In the genomic region with DNA sequence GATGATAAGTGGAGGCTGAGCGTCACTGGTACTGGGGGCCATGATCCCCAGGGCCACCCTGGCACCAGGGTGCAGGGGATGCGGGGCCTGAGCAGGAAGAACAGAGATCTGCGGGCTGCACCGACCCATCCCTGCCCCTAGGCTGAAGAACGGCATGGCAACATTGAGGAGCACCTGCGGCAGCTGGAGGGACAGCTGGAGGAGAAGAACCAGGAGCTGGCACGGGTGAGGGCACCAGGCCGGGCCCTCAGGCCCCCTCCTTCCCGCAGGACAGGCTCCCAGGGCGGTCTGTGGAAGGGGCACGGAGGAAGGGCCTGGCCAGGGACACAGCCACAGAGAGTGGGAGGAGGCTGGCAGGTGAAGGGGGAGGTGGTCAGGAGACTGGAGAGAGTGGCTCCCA, we compare ENCODE assay signal across 20 cellular contexts. TPM values are rescaled to one million over a fixed set of nuclear protein-coding genes. Genes with fewer than 3 reads are reported as not detected.
A peak's percentile ranks its signal among the peaks of the same experiment; 100 is the strongest.
DNase-seq lines count a peak whose midpoint lies in the region; ATAC-seq and TF ChIP-seq lines count a peak whose summit lies in the region.
"Had no signal": no experiment of that assay in that cellular context is flagged by ENCODE, and none has a peak within 500 bp of the region (broad histone marks: within the 10 kb centered on the region; RNA-seq: fewer than 3 reads in every experiment).

No MANE protein-coding gene starts in this region.

- H4K20me1 ChIP-seq in IMR-90 (ENCODE audit: insufficient read depth, low read length): no peaks in the 10 kb centered on the region

- 100% methylated on average over 5 of the region's 11 CpGs; no CpG with 5 or more reads in 1 of the 2 experiments for WGBS in IMR-90 (ENCODE audit: extremely low coverage in 2 of 2, insufficient read length in 1 of 2), 2 experiments

- H3K4me2 ChIP-seq in IMR-90 (ENCODE audit: low read depth, low read length): no peak overlapping the region

- no peak overlapping the region for H2AFZ ChIP-seq in IMR-90 (replicated peaks; ENCODE audit: low read length, poor library complexity)

- peak overlapping the region; percentile 5 for H2AK9ac ChIP-seq in IMR-90 (replicated peaks; ENCODE audit: low read depth, low read length, poor library complexity)

- intact Hi-C loops in IMR-90 (cut with micrococcal nuclease) (no loop called here), A673 (cut with micrococcal nuclease; ENCODE audit: unreplicated experiment) (no loop called here)

- H3K9me1 ChIP-seq in IMR-90 (ENCODE audit: insufficient read depth, low read length): peaks cover 6% of the 10 kb centered on the region

- H4K5ac ChIP-seq in IMR-90 (ENCODE audit: low read depth, low read length): no peak overlapping the region

- no peak overlapping the region for H4K8ac ChIP-seq in IMR-90 (ENCODE audit: low read depth in 2 of 2, low read length in 2 of 2)

- no peak for ATAC-seq in IMR-90 (ENCODE audit: low read depth)
- ATAC-seq in GM21723 (IDR thresholded peaks at IDR 0.05; ENCODE audit: unreplicated experiment): no peak
- ATAC-seq: T-helper 17 cell had no signal

- peak overlapping the region in 2 of 3 experiments; percentile 76 to 89 for H3K27ac Mint-ChIP-seq in nephron
- H3K27ac Mint-ChIP-seq: CD4-positive, alpha-beta memory T cell; IgD-negative memory B cell; T-helper 17 cell had no signal

- H3K4ac ChIP-seq in IMR-90 (ENCODE audit: low read depth, low read length): no peak overlapping the region

- no peak overlapping the region for H3K14ac ChIP-seq in IMR-90 (replicated peaks; ENCODE audit: low read depth, low read length)

- no peak overlapping the region for H3K4me3 ChIP-seq in IMR-90 (ENCODE audit: insufficient read depth, low read depth, low read length)
- no peak overlapping the region for H3K4me3 ChIP-seq in A673 (ENCODE audit: low read depth, low read length, poor library complexity, severe bottlenecking)

- no peak overlapping the region for H3K18ac ChIP-seq in IMR-90 (ENCODE audit: low read depth, low read length)

- peaks cover 25% of the 10 kb centered on the region for H3K36me3 Mint-ChIP-seq in nephron (ENCODE audit: low read depth)
- H3K36me3 Mint-ChIP-seq: CD4-positive, alpha-beta memory T cell; IgD-negative memory B cell had no signal

- H4K91ac ChIP-seq in IMR-90 (ENCODE audit: insufficient read depth, low read depth, low read length): no peak overlapping the region

- H3K79me1 ChIP-seq in IMR-90 (ENCODE audit: low read depth in 1 of 2, low read length in 2 of 2): no peaks in the 10 kb centered on the region

- H2BK20ac ChIP-seq in IMR-90 (ENCODE audit: low read depth, low read length): no peak overlapping the region

- no peaks in the 10 kb centered on the region for H3K9me3 Mint-ChIP-seq in nephron
- H3K9me3 Mint-ChIP-seq: HFFc6, IgD-negative memory B cell had no signal

- TF ChIP-seq CTCF in IMR-90 (conservative IDR thresholded peaks at IDR 0.05; ENCODE audit: low read depth, low read length): no peak
- TF ChIP-seq CTCF in nephron (IDR thresholded peaks at IDR 0.05; ENCODE audit: unreplicated experiment in 3 of 3): no peak
- no peak for TF ChIP-seq CTCF in A673 (conservative IDR thresholded peaks at IDR 0.05; ENCODE audit: low read depth, low read length)

- H3K36me3 ChIP-seq in IMR-90 (ENCODE audit: control insufficient read depth, insufficient read depth, low read length): peaks cover 24% of the 10 kb centered on the region
- no peaks in the 10 kb centered on the region for H3K36me3 ChIP-seq in A673 (ENCODE audit: insufficient read depth, low read length, poor library complexity, severe bottlenecking)
- H3K36me3 ChIP-seq: BE2C had no signal

- H3K27ac ChIP-seq in IMR-90 (ENCODE audit: insufficient read depth, low read length) (no peak overlapping the region), A673 (ENCODE audit: low read depth, low read length, poor library complexity, severe bottlenecking) (no peak overlapping the region)

- no peak overlapping the region for H3K23ac ChIP-seq in IMR-90 (ENCODE audit: low read depth, low read length)

- H3K4me1 Mint-ChIP-seq in nephron: peaks cover 81% of the 10 kb centered on the region
- H3K4me1 Mint-ChIP-seq: CD4-positive, alpha-beta memory T cell; IgD-negative memory B cell had no signal

- no peak overlapping the region for H2BK15ac ChIP-seq in IMR-90 (ENCODE audit: low read depth, low read length)

- H2BK5ac ChIP-seq in IMR-90 (ENCODE audit: low read depth, low read length, poor library complexity, severe bottlenecking): no peak overlapping the region

- DNase-seq in DMS 273 treated with DMSO at 0.1 percent for 48 hours (lab: John Stamatoyannopoulos, UW) (peak; percentile 13), IMR-90 (no peak), ecto neural progenitor cell (ENCODE audit: low spot score) (peak; percentile 39), NCI-H1105 (lab: John Stamatoyannopoulos, UW) (no peak), A673 (ENCODE audit: low spot score) (no peak)
- DNase-seq: BE2C; CD4-positive, alpha-beta memory T cell; GDM1; GOT3; HFFc6; NCI-H1436; NCI-H2081; T-helper 17 cell had no signal

- CTCF ChIA-PET in IMR-90 (lab: Yijun Ruan, JAX) (no interaction called here), A673 (lab: Charles Lee) (interaction anchor here (0.6 kb wide), 1 partner anchor 36 kb away, joined by 3 read pairs; no protein-coding TSS in a partner anchor)

- no peak for TF ChIP-seq POLR2A in IMR-90 (IDR thresholded peaks at IDR 0.05; ENCODE audit: low read depth, low read length)

- H3K4me1 ChIP-seq in IMR-90 (ENCODE audit: control insufficient read depth, insufficient read depth, low read length) (peaks cover 8% of the 10 kb centered on the region), A673 (ENCODE audit: insufficient read depth, low read length, poor library complexity, severe bottlenecking) (peaks cover 21% of the 10 kb centered on the region)

- H3K27me3 ChIP-seq in IMR-90 (ENCODE audit: control insufficient read depth, insufficient read depth, low read length) (peaks cover 3% of the 10 kb centered on the region; the same call in 1 of the 2 replicates), A673 (replicated peaks; ENCODE audit: insufficient read depth, low read depth, low read length, poor library complexity) (no peaks in the 10 kb centered on the region)
- H3K27me3 ChIP-seq: BE2C had no signal

- no peak overlapping the region for H3K9ac ChIP-seq in IMR-90 (ENCODE audit: low read depth, low read length)

- POLR2A ChIA-PET in IMR-90 (lab: Charles Lee; ENCODE audit: unreplicated experiment) (no interaction called here), A673 (lab: Charles Lee; ENCODE audit: low non-redundant PET) (no interaction called here)

- no peak for TF ChIP-seq RAD21 in IMR-90 (IDR thresholded peaks at IDR 0.05; ENCODE audit: low read length)

- H3K56ac ChIP-seq in IMR-90 (ENCODE audit: extremely low read depth, insufficient read depth, low read length): no peak overlapping the region

- dilution Hi-C loops in IMR-90 (cut with HindIII; ENCODE audit: low sequenced_read_pairs, unreplicated experiment): no loop called here

- H3K4me3 Mint-ChIP-seq in nephron: no peak overlapping the region
- H3K4me3 Mint-ChIP-seq: IgD-negative memory B cell, T-helper 17 cell had no signal

- in situ Hi-C loops in IMR-90 (cut with MboI; ENCODE audit: low sequenced_read_pairs): no loop called here

- BruUV-seq in IMR-90 (replicated peaks; lab: Mats Ljungman, UMichigan) (no TSS peak), A673 (replicated peaks; lab: Mats Ljungman, UMichigan) (no TSS peak)

- no peaks in the 10 kb centered on the region for H3K9me3 ChIP-seq in IMR-90 (ENCODE audit: control insufficient read depth, insufficient read depth, low read length)
- no peaks in the 10 kb centered on the region for H3K9me3 ChIP-seq in A673 (ENCODE audit: low read depth, low read length, poor library complexity, severe bottlenecking)
- H3K9me3 ChIP-seq: BE2C had no signal

- peaks cover 14% of the 10 kb centered on the region for H3K27me3 Mint-ChIP-seq in nephron (ENCODE audit: low read depth)

- H2AK5ac ChIP-seq in IMR-90 (ENCODE audit: low read depth, low read length): no peak overlapping the region

- no peak overlapping the region for H2BK120ac ChIP-seq in IMR-90 (ENCODE audit: low read depth, low read length)

TF ChIP-seq in IMR-90, 13 proteins besides CTCF, POLR2A, EP300 and RAD21 (continues in another document):
- no peak for TF ChIP-seq NFE2L2 (IDR thresholded peaks at IDR 0.05; ENCODE audit: low read depth, low read length)
- TF ChIP-seq, protein P1, sequence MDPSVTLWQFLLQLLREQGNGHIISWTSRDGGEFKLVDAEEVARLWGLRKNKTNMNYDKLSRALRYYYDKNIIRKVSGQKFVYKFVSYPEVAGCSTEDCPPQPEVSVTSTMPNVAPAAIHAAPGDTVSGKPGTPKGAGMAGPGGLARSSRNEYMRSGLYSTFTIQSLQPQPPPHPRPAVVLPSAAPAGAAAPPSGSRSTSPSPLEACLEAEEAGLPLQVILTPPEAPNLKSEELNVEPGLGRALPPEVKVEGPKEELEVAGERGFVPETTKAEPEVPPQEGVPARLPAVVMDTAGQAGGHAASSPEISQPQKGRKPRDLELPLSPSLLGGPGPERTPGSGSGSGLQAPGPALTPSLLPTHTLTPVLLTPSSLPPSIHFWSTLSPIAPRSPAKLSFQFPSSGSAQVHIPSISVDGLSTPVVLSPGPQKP (IDR thresholded peaks at IDR 0.05; ENCODE audit: borderline replicate concordance, low read depth, low read length): no peak
- no peak for TF ChIP-seq MAZ (IDR thresholded peaks at IDR 0.05; ENCODE audit: borderline replicate concordance, low read depth, low read length)
- TF ChIP-seq BHLHE40 (IDR thresholded peaks at IDR 0.05; ENCODE audit: low read depth, low read length): no peak
- no peak for TF ChIP-seq FOS (IDR thresholded peaks at IDR 0.05; ENCODE audit: low read depth, low read length)
- TF ChIP-seq RCOR1 (IDR thresholded peaks at IDR 0.05; ENCODE audit: insufficient replicate concordance, low read length): no peak
- no peak for TF ChIP-seq CEBPB (IDR thresholded peaks at IDR 0.05; ENCODE audit: low read depth, low read length)
- no peak for TF ChIP-seq SMC3 (IDR thresholded peaks at IDR 0.05; ENCODE audit: low read depth, low read length)
- no peak for TF ChIP-seq MAFK (IDR thresholded peaks at IDR 0.05; ENCODE audit: low read depth, low read length)

RNA-seq across cellular contexts. Expression of a gene that starts 21.8 kb away (rescaled TPM):
- 3.6 and 5.4 TPM in 2 replicates for total RNA-seq in IMR-90 (2012; rRNA removed)
- 13.7 and 14.3 TPM in 2 replicates for polyA plus RNA-seq in IMR-90 (2012; rRNA removed)
- 6.1 and 8.4 TPM in 2 replicates for polyA plus RNA-seq in IMR-90 (2012; cell fraction: cytosol; rRNA removed)
- 166 and 173 TPM in 2 replicates for polyA plus RNA-seq in IMR-90 (2012; cell fraction: nucleus; rRNA removed; ENCODE audit: low replicate concordance)
- 2.5 and 3.0 TPM in 2 replicates for total RNA-seq in A673 (2021)
- polyA plus RNA-seq: CD4-positive, alpha-beta memory T cell; IgD-negative memory B cell had no signal

RNA-seq across cellular contexts. Expression of a gene that starts 37.7 kb away (rescaled TPM):
- total RNA-seq in IMR-90 (2012; rRNA removed): not detected in 2 replicates
- not detected in 2 replicates for polyA plus RNA-seq in IMR-90 (2012; rRNA removed)
- polyA plus RNA-seq in IMR-90 (2012; cell fraction: cytosol; rRNA removed): not detected in 2 replicates
- polyA plus RNA-seq in IMR-90 (2012; cell fraction: nucleus; rRNA removed; ENCODE audit: low replicate concordance): not detected in 2 replicates
- total RNA-seq in A673 (2021): not detected in 2 replicates
- total RNA-seq: CD4-positive, alpha-beta memory T cell; HFFc6; HT-29; OCI-LY7; RPMI7951; T-helper 17 cell had no signal
- polyA plus RNA-seq: AG04450; CD4-positive, alpha-beta memory T cell; IgD-negative memory B cell had no signal

RNA-seq across cellular contexts. Expression of a gene that starts 40.9 kb away (rescaled TPM):
- total RNA-seq in IMR-90 (2012; rRNA removed) (63.1 and 68.0 TPM in 2 replicates), A673 (2021) (65.1 and 68.4 TPM in 2 replicates)
- 52.8 and 56.8 TPM in 2 replicates for polyA plus RNA-seq in IMR-90 (2012; rRNA removed)
- polyA plus RNA-seq in IMR-90 (2012; cell fraction: cytosol; rRNA removed): 20.7 and 41.4 TPM in 2 replicates
- polyA plus RNA-seq in IMR-90 (2012; cell fraction: nucleus; rRNA removed; ENCODE audit: low replicate concordance): 38.3 and 88.4 TPM in 2 replicates

Comparison
In these comparisons a context has a peak if more than half of its experiments do, and no peak if none do; other contexts are left out.
1. DNase-seq: peak in DMS 273 treated with DMSO at 0.1 percent for 48 hours (single experiment) and ecto neural progenitor cell (single experiment); none in IMR-90 (single experiment), NCI-H1105 (single experiment) and A673 (single experiment).